ENCODE assay signal across 19 cellular contexts in the genomic region with DNA sequence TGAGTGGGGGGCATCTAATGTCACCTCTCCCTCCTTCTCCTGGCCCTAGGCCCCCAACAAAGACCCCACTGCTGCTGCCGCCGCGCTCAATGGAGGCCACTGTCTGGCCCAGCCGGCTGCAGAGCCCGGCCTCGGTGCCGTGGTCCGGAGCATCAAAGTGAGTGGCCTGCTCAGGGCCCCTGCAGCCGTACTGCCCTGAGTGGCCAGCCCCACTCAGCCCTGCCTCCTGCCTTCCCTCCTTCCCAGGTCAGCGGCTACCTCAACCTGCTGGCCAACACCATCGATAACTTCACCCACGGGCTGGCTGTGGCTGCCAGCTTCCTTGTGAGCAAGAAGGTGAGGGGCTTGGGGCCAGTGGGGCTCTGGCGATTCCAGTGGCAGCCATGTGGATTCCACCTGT. TPM values are rescaled to one million over a fixed set of nuclear protein-coding genes. Genes with fewer than 3 reads are reported as not detected.
A peak's percentile ranks its signal among the peaks of the same experiment; 100 is the strongest.
DNase-seq lines count a peak whose midpoint lies in the region; ATAC-seq and TF ChIP-seq lines count a peak whose summit lies in the region.
"Had no signal": no experiment of that assay in that cellular context is flagged by ENCODE, and none has a peak within 500 bp of the region (broad histone marks: within the 10 kb centered on the region; RNA-seq: fewer than 3 reads in every experiment).

No MANE protein-coding gene starts in this region.

- H3K27ac ChIP-seq in breast epithelium (peak overlapping the region; percentile 29 to 90), mesenchymal stem cell (ENCODE audit: low read length, poor library complexity, severe bottlenecking) (no peak overlapping the region)

- intact Hi-C loops in breast epithelium (cut with DNase I; ENCODE audit: low total_unique reads), result no loop called here

- TF ChIP-seq POLR2A in breast epithelium (IDR thresholded peaks at IDR 0.05), result no peak

- H3K4me3 ChIP-seq in breast epithelium, result no peak overlapping the region
- peak overlapping the region in 1 of 2 experiments; percentile 10 for H3K4me3 ChIP-seq in mesenchymal stem cell (ENCODE audit: insufficient read depth in 1 of 2, low read depth in 1 of 2, low read length in 2 of 2)

- no peak overlapping the region for H2BK120ac ChIP-seq in mesenchymal stem cell (ENCODE audit: low read depth, low read length)

- no peak overlapping the region for H3K23ac ChIP-seq in mesenchymal stem cell (ENCODE audit: low read length in 2 of 2)

- DNase-seq in HFFc6, result no peak
- DNase-seq in breast epithelium (ENCODE audit: low spot score in 2 of 2), result no peak
- no peak for DNase-seq in mesenchymal stem cell
- no peak for DNase-seq in DMS53 (lab: John Stamatoyannopoulos, UW)
- DNase-seq: activated CD8-positive, alpha-beta T cell treated with anti-CD3 and anti-CD28 coated beads, Interleukin-2, amount 10 ng/mL, durations not matched to agents 7 days and 5 days; cerebellar nuclear complex; MM.1S; NCI-H1694; NCI-H446 treated with DMSO at 0.1 percent for 48 hours had no signal

- H2BK15ac ChIP-seq in mesenchymal stem cell (ENCODE audit: low read depth, poor library complexity, severe bottlenecking), result no peak overlapping the region

- no peak overlapping the region for H2AFZ ChIP-seq in mesenchymal stem cell (ENCODE audit: low read depth, low read length)

- peak overlapping the region; percentile 73 for H3K27ac Mint-ChIP-seq in HFFc6
- H3K27ac Mint-ChIP-seq in stimulated activated memory B cell treated with anti-CD40 and anti-IgM and Interleukin-4, amounts not matched to agents 10 μg/mL and 1 μg/mL and 100 μg/mL, for 72 hours, result peak overlapping the region; percentile 11
- H3K27ac Mint-ChIP-seq: activated CD8-positive, alpha-beta T cell treated with anti-CD3 and anti-CD28 coated beads, Interleukin-2, amount 10 ng/mL, durations not matched to agents 7 days and 5 days; T-helper 1 cell treated with Interleukin-12 subunit alpha and Interleukin-12 subunit beta and Interleukin-4 antibody, amounts not matched to agents 30 μg/mL and 1 μg/mL, for 36 hours had no signal

- H3K27me3 ChIP-seq in breast epithelium, result no peaks in the 10 kb centered on the region
- H3K27me3 ChIP-seq in mesenchymal stem cell (ENCODE audit: control insufficient read depth in 1 of 2, insufficient read depth in 1 of 2, low read length in 2 of 2), result no peaks in the 10 kb centered on the region

- no peak overlapping the region for H2BK5ac ChIP-seq in mesenchymal stem cell (ENCODE audit: low read depth, low read length, poor library complexity, severe bottlenecking)

- peak overlapping the region in 1 of 2 experiments; percentile 59 for H3K14ac ChIP-seq in mesenchymal stem cell (ENCODE audit: low read length in 2 of 2)

- no peak overlapping the region for H3K4me2 ChIP-seq in mesenchymal stem cell (ENCODE audit: low read length, poor library complexity, severe bottlenecking)

- H3K4me1 Mint-ChIP-seq in HFFc6 (ENCODE audit: low read depth), result peaks cover 60% of the 10 kb centered on the region
- peaks cover 45% of the 10 kb centered on the region for H3K4me1 Mint-ChIP-seq in stimulated activated memory B cell treated with anti-CD40 and anti-IgM and Interleukin-4, amounts not matched to agents 10 μg/mL and 1 μg/mL and 100 μg/mL, for 72 hours

- H3K4me1 ChIP-seq in breast epithelium (peaks cover 15 to 27% of the 10 kb centered on the region in 2 donors), mesenchymal stem cell (ENCODE audit: control insufficient read depth, insufficient read depth, low read depth, low read length) (peaks cover 58% of the 10 kb centered on the region)

- TF ChIP-seq CTCF in HFFc6 (IDR thresholded peaks at IDR 0.05), result no peak
- TF ChIP-seq CTCF in breast epithelium (IDR thresholded peaks at IDR 0.05), result no peak

- H4K91ac ChIP-seq in mesenchymal stem cell (ENCODE audit: low read length), result peak overlapping the region; percentile 73

- 95% methylated on average over 12 of the region's 13 CpGs for WGBS in mesenchymal stem cell

- peak overlapping the region; percentile 66 for H3K9ac ChIP-seq in mesenchymal stem cell (ENCODE audit: low read length)

- H3K79me1 ChIP-seq in mesenchymal stem cell (replicated peaks; ENCODE audit: low read length, poor library complexity, severe bottlenecking), result peaks cover 11% of the 10 kb centered on the region

- no peaks in the 10 kb centered on the region for H3K9me3 Mint-ChIP-seq in HFFc6
- H3K9me3 Mint-ChIP-seq in stimulated activated memory B cell treated with anti-CD40 and anti-IgM and Interleukin-4, amounts not matched to agents 10 μg/mL and 1 μg/mL and 100 μg/mL, for 72 hours, result no peaks in the 10 kb centered on the region
- H3K9me3 Mint-ChIP-seq: T-helper 1 cell treated with Interleukin-12 subunit alpha and Interleukin-12 subunit beta and Interleukin-4 antibody, amounts not matched to agents 30 μg/mL and 1 μg/mL, for 36 hours; WTC11 had no signal

- peak overlapping the region in 1 of 2 experiments; percentile 10 for H2BK12ac ChIP-seq in mesenchymal stem cell (ENCODE audit: low read length in 2 of 2)

- no peak overlapping the region for H3K4me3 Mint-ChIP-seq in HFFc6
- H3K4me3 Mint-ChIP-seq in stimulated activated memory B cell treated with anti-CD40 and anti-IgM and Interleukin-4, amounts not matched to agents 10 μg/mL and 1 μg/mL and 100 μg/mL, for 72 hours, result no peak overlapping the region
- H3K4me3 Mint-ChIP-seq: activated CD8-positive, alpha-beta T cell treated with anti-CD3 and anti-CD28 coated beads, Interleukin-2, amount 10 ng/mL, durations not matched to agents 7 days and 5 days; T-helper 1 cell treated with Interleukin-12 subunit alpha and Interleukin-12 subunit beta and Interleukin-4 antibody, amounts not matched to agents 30 μg/mL and 1 μg/mL, for 36 hours; WTC11 had no signal

- peak overlapping the region in 1 of 2 experiments; percentile 40 for H3K18ac ChIP-seq in mesenchymal stem cell (ENCODE audit: low read depth in 1 of 2, low read length in 2 of 2)

- no peak for ATAC-seq in stimulated activated memory B cell treated with anti-CD40 and anti-IgM and Interleukin-4, amounts not matched to agents 10 μg/mL and 1 μg/mL and 100 μg/mL, for 72 hours
- ATAC-seq in HG02852 (IDR thresholded peaks at IDR 0.05; ENCODE audit: unreplicated experiment) (no peak), GM19455 (IDR thresholded peaks at IDR 0.05; ENCODE audit: unreplicated experiment) (no peak), HG03342 (IDR thresholded peaks at IDR 0.05; ENCODE audit: unreplicated experiment) (no peak)
- ATAC-seq: activated CD8-positive, alpha-beta T cell treated with anti-CD3 and anti-CD28 coated beads, Interleukin-2, amount 10 ng/mL, durations not matched to agents 7 days and 5 days; left lobe of liver; Right ventricle myocardium inferior; WTC11 had no signal

- H4K8ac ChIP-seq in mesenchymal stem cell (ENCODE audit: low read length), result peak overlapping the region; percentile 10

- peaks cover 25% of the 10 kb centered on the region for H3K36me3 Mint-ChIP-seq in HFFc6 (ENCODE audit: low read depth)
- peaks cover 35% of the 10 kb centered on the region for H3K36me3 Mint-ChIP-seq in stimulated activated memory B cell treated with anti-CD40 and anti-IgM and Interleukin-4, amounts not matched to agents 10 μg/mL and 1 μg/mL and 100 μg/mL, for 72 hours

- H3K36me3 ChIP-seq in breast epithelium (no peaks in the 10 kb centered on the region), mesenchymal stem cell (ENCODE audit: control insufficient read depth in 1 of 2, insufficient read depth in 2 of 2, low read depth in 1 of 2, low read length in 2 of 2) (peaks cover 62 to 73% of the 10 kb centered on the region in 2 experiments)

- H2AK5ac ChIP-seq in mesenchymal stem cell (ENCODE audit: low read length, severe bottlenecking), result no peak overlapping the region

- H3K9me3 ChIP-seq in breast epithelium, result no peaks in the 10 kb centered on the region
- no peaks in the 10 kb centered on the region for H3K9me3 ChIP-seq in mesenchymal stem cell (ENCODE audit: control insufficient read depth, low read length)

- H3K4ac ChIP-seq in mesenchymal stem cell (ENCODE audit: low read depth in 1 of 2, low read length in 2 of 2), result no peak overlapping the region

- peaks cover 11% of the 10 kb centered on the region for H3K27me3 Mint-ChIP-seq in HFFc6 (ENCODE audit: insufficient read depth)
- no peaks in the 10 kb centered on the region for H3K27me3 Mint-ChIP-seq in stimulated activated memory B cell treated with anti-CD40 and anti-IgM and Interleukin-4, amounts not matched to agents 10 μg/mL and 1 μg/mL and 100 μg/mL, for 72 hours

RNA-seq across cellular contexts. Expression of a gene that starts 5.0 kb away (rescaled TPM):
- 100 to 1,000 TPM in 2 of 6 experiments, 10 to 100 TPM in 4; 78.2 to 126 (median 86.4) TPM for total RNA-seq in HFFc6 (2021; fragmentation: NEBNext Ultra II Directional; extraction: Animal tissue kit (Norgen Biotek cat#: 25700))
- total RNA-seq in breast epithelium, result 10 to 100 TPM; 42.9 to 58.1 (median 52.8) TPM
- polyA plus RNA-seq in mesenchymal stem cell (2013, experiment 1 of 2), result 89.2 TPM
- 88.7 TPM for polyA plus RNA-seq in mesenchymal stem cell (2013, experiment 2 of 2)

RNA-seq across cellular contexts. Expression of a gene that starts 12.9 kb away (rescaled TPM):
- 100 to 1,000 TPM; 161 to 238 (median 220) TPM for total RNA-seq in HFFc6 (2021; fragmentation: NEBNext Ultra II Directional; extraction: Animal tissue kit (Norgen Biotek cat#: 25700))
- total RNA-seq in breast epithelium, result 100 to 1,000 TPM in 2 of 3 donors, 10 to 100 TPM in 1; 98.5 to 168 (median 144) TPM
- polyA plus RNA-seq in mesenchymal stem cell (2013, experiment 1 of 2), result 95.6 TPM
- 95.8 TPM for polyA plus RNA-seq in mesenchymal stem cell (2013, experiment 2 of 2)

RNA-seq across cellular contexts. Expression of a gene that starts 35.0 kb away (rescaled TPM):
- total RNA-seq in HFFc6 (2021; fragmentation: NEBNext Ultra II Directional; extraction: Animal tissue kit (Norgen Biotek cat#: 25700)), result not detected
- 10 to 100 TPM; 12.5 to 34.9 (median 15.2) TPM for total RNA-seq in breast epithelium
- polyA plus RNA-seq in mesenchymal stem cell (2013, experiment 1 of 2), result not detected
- not detected for polyA plus RNA-seq in mesenchymal stem cell (2013, experiment 2 of 2)
- total RNA-seq: activated CD8-positive, alpha-beta T cell treated with anti-CD3 and anti-CD28 coated beads, Interleukin-2, amount 10 ng/mL, durations not matched to agents 7 days and 5 days; myocyte had no signal

RNA-seq across cellular contexts. Expression of a gene that starts 35.6 kb away (rescaled TPM):
- under 1 TPM in 1 of 6 experiments, not detected in 5; 0.22 TPM for total RNA-seq in HFFc6 (2021; fragmentation: NEBNext Ultra II Directional; extraction: Animal tissue kit (Norgen Biotek cat#: 25700))
- under 1 TPM in 1 of 3 donors, not detected in 2; 0.64 TPM for total RNA-seq in breast epithelium
- 0.32 TPM for polyA plus RNA-seq in mesenchymal stem cell (2013, experiment 1 of 2)
- polyA plus RNA-seq in mesenchymal stem cell (2013, experiment 2 of 2), result 0.16 TPM
- total RNA-seq: subcutaneous adipose tissue had no signal

Comparison
In these comparisons a context has a peak if more than half of its experiments do, and no peak if none do; other contexts are left out.
1. RNA of a gene that starts 35.0 kb away (total RNA-seq): 12.5 to 34.9 TPM in breast epithelium; not detected in HFFc6; every median in the first group is over 10 times any median in the second.